14 cellular contexts compared by ENCODE assay signal in the genomic region with DNA sequence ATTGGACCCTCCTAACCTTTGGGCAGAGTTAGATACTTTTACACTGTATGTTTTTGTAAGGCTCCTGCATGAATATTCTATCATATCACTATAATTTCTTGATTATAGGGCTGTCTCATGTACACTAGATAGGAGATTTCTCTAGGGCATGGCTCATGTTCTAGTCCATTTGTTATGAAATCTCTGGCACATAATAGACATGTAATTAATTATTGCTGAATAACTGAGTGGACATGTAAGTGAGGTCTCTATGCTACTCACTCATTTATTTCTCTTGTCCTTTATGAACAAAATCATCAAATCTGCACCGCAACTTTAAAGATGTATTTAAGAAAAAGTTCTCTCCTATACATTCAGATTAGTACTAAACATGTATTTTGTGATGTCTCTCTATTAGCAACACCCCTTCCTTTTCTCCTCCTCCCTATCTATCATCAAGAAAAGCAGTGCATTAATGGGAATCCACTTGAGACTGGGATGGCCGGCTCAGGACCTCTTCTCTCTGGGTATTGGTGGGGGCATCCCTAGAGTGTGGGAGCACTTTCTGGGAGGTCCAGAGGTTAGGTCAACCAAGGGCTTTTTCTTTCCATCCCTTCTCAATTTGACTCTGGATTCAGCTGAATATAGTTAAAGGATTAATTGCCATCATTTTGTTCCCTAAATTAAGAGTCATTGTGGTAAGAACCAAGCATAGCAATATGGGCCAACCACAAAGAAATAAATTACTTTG.
DNase-seq lines count a peak whose midpoint lies in the region; ATAC-seq and TF ChIP-seq lines count a peak whose summit lies in the region.
"Had no signal": no experiment of that assay in that cellular context is flagged by ENCODE, and none has a peak within 500 bp of the region (broad histone marks: within the 10 kb centered on the region; RNA-seq: fewer than 3 reads in every experiment).

No MANE protein-coding gene starts in this region.

- no peaks in the 10 kb centered on the region for H3K36me3 ChIP-seq in SK-N-MC (ENCODE audit: insufficient read depth, low read length)
- H3K36me3 ChIP-seq in smooth muscle cell (ENCODE audit: low read depth), result no peaks in the 10 kb centered on the region
- H3K36me3 ChIP-seq in naive thymus-derived CD4-positive, alpha-beta T cell (ENCODE audit: control insufficient read depth in 2 of 3, insufficient read depth in 3 of 3, low read length in 3 of 3), result no peaks in the 10 kb centered on the region
- H3K36me3 ChIP-seq: ovary had no signal

- peaks cover 13% of the 10 kb centered on the region for H3F3A ChIP-seq in smooth muscle cell (ENCODE audit: low read depth)

- H3K4me3 Mint-ChIP-seq in activated naive CD4-positive, alpha-beta T cell treated with anti-CD3 and anti-CD28 coated beads, Interleukin-2, amount 50 U/mL, for 24 hours, result peak overlapping the region; percentile 61
- H3K4me3 Mint-ChIP-seq in naive thymus-derived CD4-positive, alpha-beta T cell, result no peak overlapping the region

- TF ChIP-seq CTCF in smooth muscle cell (IDR thresholded peaks at IDR 0.05; ENCODE audit: borderline replicate concordance, insufficient read depth, poor library complexity, severe bottlenecking), result no peak

- no peaks in the 10 kb centered on the region for H3K79me2 ChIP-seq in smooth muscle cell (ENCODE audit: low read depth)

- H3K9me3 Mint-ChIP-seq in activated naive CD4-positive, alpha-beta T cell treated with anti-CD3 and anti-CD28 coated beads, Interleukin-2, amount 50 U/mL, for 24 hours, result no peaks in the 10 kb centered on the region
- peaks cover 4 to 22% of the 10 kb centered on the region in 2 donors for H3K9me3 Mint-ChIP-seq in activated naive CD4-positive, alpha-beta T cell treated with anti-CD3 and anti-CD28 coated beads, Interleukin-2, amount 50 U/mL, for 72 hours
- peaks cover 0 to 2% (median 0%) of the 10 kb centered on the region in 11 donors for H3K9me3 Mint-ChIP-seq in naive thymus-derived CD4-positive, alpha-beta T cell

- peaks cover 2% of the 10 kb centered on the region for H3K27me3 Mint-ChIP-seq in activated naive CD4-positive, alpha-beta T cell treated with anti-CD3 and anti-CD28 coated beads, Interleukin-2, amount 50 U/mL, for 24 hours
- peaks cover 2 to 27% (median 15%) of the 10 kb centered on the region in 5 donors for H3K27me3 Mint-ChIP-seq in naive thymus-derived CD4-positive, alpha-beta T cell

- H3K4me3 ChIP-seq in SK-N-MC (no peak overlapping the region), smooth muscle cell (no peak overlapping the region)
- no peak overlapping the region for H3K4me3 ChIP-seq in naive thymus-derived CD4-positive, alpha-beta T cell (ENCODE audit: low read length)
- H3K4me3 ChIP-seq: ovary had no signal

- H3K9me3 ChIP-seq in SK-N-MC (ENCODE audit: low read depth, low read length) (no peaks in the 10 kb centered on the region), smooth muscle cell (replicated peaks; ENCODE audit: low read depth) (no peaks in the 10 kb centered on the region)
- no peaks in the 10 kb centered on the region for H3K9me3 ChIP-seq in naive thymus-derived CD4-positive, alpha-beta T cell (ENCODE audit: control insufficient read depth in 2 of 3, low read length in 3 of 3)
- H3K9me3 ChIP-seq: ovary had no signal

- CTCF ChIA-PET in naive thymus-derived CD4-positive, alpha-beta T cell (lab: Charles Lee), result no interaction called here

- H3K27ac Mint-ChIP-seq in activated naive CD4-positive, alpha-beta T cell treated with anti-CD3 and anti-CD28 coated beads, Interleukin-2, amount 50 U/mL, for 24 hours, result peak overlapping the region; percentile 8
- peak overlapping the region in 1 of 2 donors; percentile 79 for H3K27ac Mint-ChIP-seq in activated naive CD4-positive, alpha-beta T cell treated with anti-CD3 and anti-CD28 coated beads, Interleukin-2, amount 50 U/mL, for 72 hours
- no peak overlapping the region for H3K27ac Mint-ChIP-seq in naive thymus-derived CD4-positive, alpha-beta T cell

- no peaks in the 10 kb centered on the region for H3K27me3 ChIP-seq in smooth muscle cell (ENCODE audit: low read depth)
- H3K27me3 ChIP-seq in naive thymus-derived CD4-positive, alpha-beta T cell (ENCODE audit: control insufficient read depth in 2 of 2, insufficient read depth in 2 of 2, low read length in 2 of 2), result no peaks in the 10 kb centered on the region
- H3K27me3 ChIP-seq: ovary had no signal

- H3K4me2 ChIP-seq in smooth muscle cell, result peak overlapping the region; percentile 43

- peaks cover 9% of the 10 kb centered on the region for H3K4me1 Mint-ChIP-seq in activated naive CD4-positive, alpha-beta T cell treated with anti-CD3 and anti-CD28 coated beads, Interleukin-2, amount 50 U/mL, for 24 hours
- peaks cover 0 to 5% (median 0%) of the 10 kb centered on the region in 7 donors for H3K4me1 Mint-ChIP-seq in naive thymus-derived CD4-positive, alpha-beta T cell

- ATAC-seq in activated naive CD4-positive, alpha-beta T cell treated with anti-CD3 and anti-CD28 coated beads, Interleukin-2, amount 50 U/mL, for 72 hours, result no peak
- no peak for ATAC-seq in HG02763 (IDR thresholded peaks at IDR 0.05; ENCODE audit: unreplicated experiment)
- no peak for ATAC-seq in naive thymus-derived CD4-positive, alpha-beta T cell
- ATAC-seq: HepG2 had no signal

- DNase-seq in activated naive CD4-positive, alpha-beta T cell treated with anti-CD3 and anti-CD28 coated beads, Interleukin-2, amount 50 U/mL, for 72 hours (ENCODE audit: low spot score in 2 of 2), result no peak
- DNase-seq in SK-N-MC (ENCODE audit: low read depth, low spot score), result no peak
- no peak for DNase-seq in epithelial cell of prostate (ENCODE audit: low read depth, low spot score)
- no peak for DNase-seq in smooth muscle cell (lab: John Stamatoyannopoulos, UW; ENCODE audit: unreplicated experiment)
- DNase-seq in epidermal melanocyte (ENCODE audit: insufficient read length, low spot score), result no peak
- DNase-seq in naive thymus-derived CD4-positive, alpha-beta T cell, result no peak
- DNase-seq: activated CD4-positive, alpha-beta T cell treated with anti-CD3 and anti-CD28 coated beads for 1 hour; head of caudate nucleus; NCI-H1092; ovary; stimulated activated naive CD4-positive, alpha-beta T cell had no signal

- intact Hi-C loops in naive thymus-derived CD4-positive, alpha-beta T cell (cut with micrococcal nuclease), result no loop called here

- POLR2A ChIA-PET in naive thymus-derived CD4-positive, alpha-beta T cell (lab: Charles Lee), result no interaction called here

- H3K27ac ChIP-seq in SK-N-MC, result peak overlapping the region; percentile 1; the same call in 1 of the 2 replicates
- H3K27ac ChIP-seq in epithelial cell of prostate, result peak overlapping the region; percentile 99
- peak overlapping the region; percentile 97 for H3K27ac ChIP-seq in smooth muscle cell (ENCODE audit: low read depth)
- H3K27ac ChIP-seq in naive thymus-derived CD4-positive, alpha-beta T cell (ENCODE audit: low read depth, low read length), result no peak overlapping the region
- H3K27ac ChIP-seq: ovary had no signal

- peaks cover 22% of the 10 kb centered on the region for H3K4me1 ChIP-seq in smooth muscle cell (ENCODE audit: low read depth)
- H3K4me1 ChIP-seq in naive thymus-derived CD4-positive, alpha-beta T cell (ENCODE audit: control insufficient read depth in 2 of 2, insufficient read depth in 2 of 2, low read length in 2 of 2), result no peaks in the 10 kb centered on the region

- H4K20me1 ChIP-seq in smooth muscle cell (ENCODE audit: low read depth), result no peaks in the 10 kb centered on the region

- H3K36me3 Mint-ChIP-seq in activated naive CD4-positive, alpha-beta T cell treated with anti-CD3 and anti-CD28 coated beads, Interleukin-2, amount 50 U/mL, for 24 hours, result no peaks in the 10 kb centered on the region
- peaks cover 7 to 9% of the 10 kb centered on the region in 2 donors for H3K36me3 Mint-ChIP-seq in activated naive CD4-positive, alpha-beta T cell treated with anti-CD3 and anti-CD28 coated beads, Interleukin-2, amount 50 U/mL, for 72 hours
- no peaks in the 10 kb centered on the region for H3K36me3 Mint-ChIP-seq in naive thymus-derived CD4-positive, alpha-beta T cell

- H3K9ac ChIP-seq in SK-N-MC (ENCODE audit: insufficient read length) (no peak overlapping the region), smooth muscle cell (ENCODE audit: low read depth) (peak overlapping the region; percentile 77)

- WGBS in smooth muscle cell (ENCODE audit: low lambda C conversion rate), result 86% methylated on average over 2 of the region's 2 CpGs

- no peak overlapping the region for H2AFZ ChIP-seq in smooth muscle cell (ENCODE audit: low read depth)
